9 cellular contexts compared by ENCODE assay signal in the genomic region with DNA sequence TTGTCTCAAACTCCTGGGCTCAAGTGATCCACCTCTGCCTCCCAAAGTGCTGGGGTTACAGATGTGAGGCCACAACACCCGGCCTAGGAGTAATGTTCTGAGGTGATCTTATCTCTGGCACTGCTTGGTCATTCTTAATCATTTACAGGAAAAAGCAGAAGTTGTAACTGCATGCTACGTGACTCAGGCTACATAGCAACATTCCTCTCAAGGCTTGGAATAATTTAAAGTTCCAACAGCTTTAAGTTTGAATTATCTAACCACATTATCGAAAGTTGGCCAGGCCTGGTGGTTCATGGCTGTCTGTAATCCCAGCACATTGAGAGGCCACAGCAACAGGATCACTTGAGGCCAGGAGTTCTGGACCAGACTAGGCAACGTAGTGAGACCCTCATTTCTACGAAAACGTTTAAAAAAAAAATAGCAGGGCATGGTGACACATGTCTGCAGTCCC. TPM values are rescaled to one million over a fixed set of nuclear protein-coding genes. Genes with fewer than 3 reads are reported as not detected.
DNase-seq lines count a peak whose midpoint lies in the region; ATAC-seq and TF ChIP-seq lines count a peak whose summit lies in the region.
"Had no signal": no experiment of that assay in that cellular context is flagged by ENCODE, and none has a peak within 500 bp of the region (broad histone marks: within the 10 kb centered on the region; RNA-seq: fewer than 3 reads in every experiment).

No MANE protein-coding gene starts in this region.

- TF ChIP-seq CTCF in activated B cell treated with CpG ODN at 0.5 μM for 24 hours (IDR thresholded peaks at IDR 0.05): no peak
- TF ChIP-seq CTCF in activated CD8-positive, alpha-beta T cell treated with anti-CD3 and anti-CD28 coated beads for 36 hours (IDR thresholded peaks at IDR 0.05): no peak

- peaks cover 28% of the 10 kb centered on the region for H3K4me1 Mint-ChIP-seq in activated B cell treated with CpG ODN at 0.5 μM for 24 hours
- H3K4me1 Mint-ChIP-seq in activated CD8-positive, alpha-beta T cell treated with anti-CD3 and anti-CD28 coated beads for 36 hours (ENCODE audit: low read depth): peaks cover 15% of the 10 kb centered on the region

- peak overlapping the region; percentile 74 for H3K27ac Mint-ChIP-seq in activated B cell treated with CpG ODN at 0.5 μM for 24 hours
- H3K27ac Mint-ChIP-seq in activated CD8-positive, alpha-beta T cell treated with anti-CD3 and anti-CD28 coated beads for 36 hours: no peak overlapping the region

- no peaks in the 10 kb centered on the region for H3K9me3 Mint-ChIP-seq in activated B cell treated with CpG ODN at 0.5 μM for 24 hours
- no peaks in the 10 kb centered on the region for H3K9me3 Mint-ChIP-seq in activated CD8-positive, alpha-beta T cell treated with anti-CD3 and anti-CD28 coated beads for 36 hours

- POLR2A ChIA-PET in activated B cell treated with CpG ODN at 0.5 μM for 24 hours (lab: Charles Lee): interaction anchor here (1.2 kb wide), 1 partner anchor 22 kb away, joined by 3 read pairs; no protein-coding TSS in a partner anchor
- POLR2A ChIA-PET in activated CD8-positive, alpha-beta T cell treated with anti-CD3 and anti-CD28 coated beads for 36 hours (lab: Charles Lee): no interaction called here

- no peak overlapping the region for H3K4me3 Mint-ChIP-seq in activated B cell treated with CpG ODN at 0.5 μM for 24 hours
- H3K4me3 Mint-ChIP-seq in activated CD8-positive, alpha-beta T cell treated with anti-CD3 and anti-CD28 coated beads for 36 hours: no peak overlapping the region

- CTCF ChIA-PET in activated B cell treated with CpG ODN at 0.5 μM for 24 hours (lab: Charles Lee): interaction anchor here (0.9 kb wide), 1 partner anchor 195 kb away, joined by 3 read pairs; no protein-coding TSS in a partner anchor
- CTCF ChIA-PET in activated CD8-positive, alpha-beta T cell treated with anti-CD3 and anti-CD28 coated beads for 36 hours (lab: Charles Lee): no interaction called here

- intact Hi-C loops in activated B cell treated with CpG ODN at 0.5 μM for 24 hours (cut with micrococcal nuclease): no loop called here
- intact Hi-C loops in activated CD8-positive, alpha-beta T cell treated with anti-CD3 and anti-CD28 coated beads for 36 hours (cut with micrococcal nuclease): no loop called here

- ATAC-seq in HG02759 (IDR thresholded peaks at IDR 0.05; ENCODE audit: unreplicated experiment) (peak; percentile 39), activated B cell treated with CpG ODN at 0.5 μM for 24 hours (ENCODE audit: low read depth) (no peak), GM19395 (IDR thresholded peaks at IDR 0.05; ENCODE audit: unreplicated experiment) (no peak)
- no peak for ATAC-seq in activated CD8-positive, alpha-beta T cell treated with anti-CD3 and anti-CD28 coated beads for 36 hours

- peak; percentile 61 for DNase-seq in AG08396 (ENCODE audit: low spot score)
- no peak for DNase-seq in activated B cell treated with CpG ODN at 0.5 μM for 24 hours
- peak; percentile 82 for DNase-seq in kidney glomerular epithelial cell (lab: John Stamatoyannopoulos, UW)
- no peak for DNase-seq in activated CD8-positive, alpha-beta T cell treated with anti-CD3 and anti-CD28 coated beads for 36 hours
- no peak for DNase-seq in activated CD4-positive, CD25-positive, alpha-beta regulatory T cell (lab: John Stamatoyannopoulos, UW)
- no peak for DNase-seq in NCI-H2107 treated with DMSO at 0.1 percent for 48 hours (lab: John Stamatoyannopoulos, UW; ENCODE audit: unreplicated experiment)
- DNase-seq: NCI-H446 treated with DMSO at 0.1 percent for 48 hours had no signal

- no peaks in the 10 kb centered on the region for H3K27me3 Mint-ChIP-seq in activated B cell treated with CpG ODN at 0.5 μM for 24 hours
- H3K27me3 Mint-ChIP-seq in activated CD8-positive, alpha-beta T cell treated with anti-CD3 and anti-CD28 coated beads for 36 hours: no peaks in the 10 kb centered on the region

- H3K36me3 Mint-ChIP-seq in activated B cell treated with CpG ODN at 0.5 μM for 24 hours (ENCODE audit: low read depth): peaks cover 8% of the 10 kb centered on the region
- H3K36me3 Mint-ChIP-seq in activated CD8-positive, alpha-beta T cell treated with anti-CD3 and anti-CD28 coated beads for 36 hours (ENCODE audit: low read depth): peaks cover 2% of the 10 kb centered on the region

RNA-seq across cellular contexts. Expression of gene B9D2, which starts 3.9 kb away (rescaled TPM):
- total RNA-seq in activated B cell treated with CpG ODN at 0.5 μM for 24 hours: 11.7 and 14.2 TPM in 2 replicates
- 1 to 10 TPM; 3.1 to 5.1 TPM for total RNA-seq in activated CD8-positive, alpha-beta T cell treated with anti-CD3 and anti-CD28 coated beads for 36 hours

RNA-seq across cellular contexts. Expression of gene TMEM91, which starts 8.5 kb away (rescaled TPM):
- 3.7 and 4.6 TPM in 2 replicates for total RNA-seq in activated B cell treated with CpG ODN at 0.5 μM for 24 hours
- 1 to 10 TPM; 8.9 to 9.1 TPM for total RNA-seq in activated CD8-positive, alpha-beta T cell treated with anti-CD3 and anti-CD28 coated beads for 36 hours

RNA-seq across cellular contexts. Expression of gene TGFB1, which starts 14.2 kb away (rescaled TPM):
- total RNA-seq in activated B cell treated with CpG ODN at 0.5 μM for 24 hours: 80.7 and 88.5 TPM in 2 replicates
- total RNA-seq in activated CD8-positive, alpha-beta T cell treated with anti-CD3 and anti-CD28 coated beads for 36 hours: 100 to 1,000 TPM; 112 to 123 TPM

RNA-seq across cellular contexts. Expression of gene EXOSC5, which starts 29.3 kb away (rescaled TPM):
- total RNA-seq in activated B cell treated with CpG ODN at 0.5 μM for 24 hours: 30.1 and 31.6 TPM in 2 replicates
- 10 to 100 TPM; 46.6 to 47.0 TPM for total RNA-seq in activated CD8-positive, alpha-beta T cell treated with anti-CD3 and anti-CD28 coated beads for 36 hours

RNA-seq across cellular contexts. Expression of gene BCKDHA, which starts 29.7 kb away (rescaled TPM):
- total RNA-seq in activated B cell treated with CpG ODN at 0.5 μM for 24 hours: 22.2 and 25.2 TPM in 2 replicates
- total RNA-seq in activated CD8-positive, alpha-beta T cell treated with anti-CD3 and anti-CD28 coated beads for 36 hours: 10 to 100 TPM; 32.3 to 36.9 TPM

Comparison
In these comparisons a context has a peak if more than half of its experiments do, and no peak if none do; other contexts are left out.
1. DNase-seq: peak in AG08396 (single experiment) and kidney glomerular epithelial cell (single experiment); none in activated B cell treated with CpG ODN at 0.5 μM for 24 hours (single experiment), activated CD8-positive, alpha-beta T cell treated with anti-CD3 and anti-CD28 coated beads for 36 hours (single experiment), activated CD4-positive, CD25-positive, alpha-beta regulatory T cell (0 of 4) and NCI-H2107 treated with DMSO at 0.1 percent for 48 hours (single experiment).